ENCODE assay signal across 9 cellular contexts in the genomic region with DNA sequence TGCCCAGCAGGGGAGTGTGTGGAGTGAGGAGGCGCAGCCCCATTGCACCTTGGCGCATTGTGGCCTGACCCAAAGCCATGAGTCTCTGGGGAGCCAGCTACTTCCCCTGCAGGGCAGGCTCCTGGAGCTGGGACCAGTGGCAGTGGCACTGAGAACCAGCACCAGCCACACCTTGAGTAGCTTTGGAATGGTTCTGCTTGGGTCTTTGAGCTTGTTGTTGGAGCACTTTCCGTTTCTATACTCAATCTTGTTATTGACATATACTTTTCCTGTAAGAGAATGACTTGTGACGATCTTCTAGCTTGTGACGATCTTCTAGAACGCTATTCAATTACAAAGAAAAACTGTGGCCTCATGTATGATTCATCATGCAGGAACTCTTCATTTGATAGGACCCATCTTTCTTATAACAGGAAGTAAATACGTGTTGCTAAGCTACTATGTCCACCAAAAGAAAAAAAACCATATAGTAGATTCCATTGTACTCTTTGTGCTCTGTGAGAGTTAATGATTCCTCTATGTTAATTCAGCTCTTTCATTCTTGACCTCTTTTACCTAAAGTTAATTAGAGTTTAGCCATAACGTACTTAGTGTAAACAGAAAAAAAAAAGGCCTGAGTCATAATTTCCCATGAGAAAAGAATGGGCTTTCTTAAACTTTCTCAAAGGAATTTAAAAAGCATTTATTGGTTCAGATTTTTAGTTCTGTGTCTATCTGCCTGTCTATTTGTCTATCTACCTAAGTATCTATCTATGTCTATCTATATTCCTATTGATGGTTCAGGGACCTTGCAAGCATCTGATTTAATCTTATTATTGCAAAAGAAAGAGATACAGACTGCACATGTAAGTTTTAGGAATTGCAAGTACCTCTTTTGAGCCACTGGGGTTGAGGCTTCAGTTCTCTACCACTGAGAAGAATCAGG.
DNase-seq lines count a peak whose midpoint lies in the region; ATAC-seq and TF ChIP-seq lines count a peak whose summit lies in the region.
"Had no signal": no experiment of that assay in that cellular context is flagged by ENCODE, and none has a peak within 500 bp of the region (broad histone marks: within the 10 kb centered on the region; RNA-seq: fewer than 3 reads in every experiment).

No MANE protein-coding gene starts in this region.

- no peak for TF ChIP-seq CTCF in hepatocyte (IDR thresholded peaks at IDR 0.05; ENCODE audit: poor library complexity)

- H3K27ac ChIP-seq in ACC112 (ENCODE audit: low read depth, low read length) = peak overlapping the region; percentile 97
- H3K27ac ChIP-seq in hepatocyte = peak overlapping the region; percentile 91
- H3K27ac ChIP-seq: VCaP had no signal

- H3K4me1 Mint-ChIP-seq in activated T-cell treated with anti-CD3 and anti-CD28 coated beads, Interleukin-2, amount 50 U/mL, for 72 hours (ENCODE audit: low read depth) = no peaks in the 10 kb centered on the region
- H3K4me1 Mint-ChIP-seq in stimulated activated memory B cell treated with anti-CD40 and anti-IgM and Interleukin-4, amounts not matched to agents 10 μg/mL and 1 μg/mL and 100 μg/mL, for 72 hours = no peaks in the 10 kb centered on the region

- DNase-seq in HS-27A (ENCODE audit: low read depth) (peak; percentile 72), hepatocyte (ENCODE audit: low spot score) (peak; percentile 74), NCI-H446 treated with DMSO at 0.1 percent for 48 hours (lab: John Stamatoyannopoulos, UW) (no peak), GM03348 (ENCODE audit: low spot score) (no peak), ureter (ENCODE audit: low spot score) (no peak)
- DNase-seq in activated T-cell treated with anti-CD3 and anti-CD28 coated beads, Interleukin-2, amount 50 U/mL, for 72 hours = peak in 1 of 2 donors; percentile 10

- H3K27me3 Mint-ChIP-seq in activated T-cell treated with anti-CD3 and anti-CD28 coated beads, Interleukin-2, amount 50 U/mL, for 72 hours (ENCODE audit: low read depth) = no peaks in the 10 kb centered on the region
- no peaks in the 10 kb centered on the region for H3K27me3 Mint-ChIP-seq in stimulated activated memory B cell treated with anti-CD40 and anti-IgM and Interleukin-4, amounts not matched to agents 10 μg/mL and 1 μg/mL and 100 μg/mL, for 72 hours

- no peaks in the 10 kb centered on the region for H4K20me1 ChIP-seq in hepatocyte (ENCODE audit: insufficient read depth, poor library complexity, severe bottlenecking)

- peak; percentile 85 for ATAC-seq in activated T-cell treated with anti-CD3 and anti-CD28 coated beads, Interleukin-2, amount 50 U/mL, for 72 hours (replicated peaks in 1 of 2)
- no peak for ATAC-seq in stimulated activated memory B cell treated with anti-CD40 and anti-IgM and Interleukin-4, amounts not matched to agents 10 μg/mL and 1 μg/mL and 100 μg/mL, for 72 hours

- no peaks in the 10 kb centered on the region for H3K9me2 ChIP-seq in hepatocyte (replicated peaks; ENCODE audit: insufficient read depth)

- H3K4me2 ChIP-seq in hepatocyte = peak overlapping the region; percentile 26

- H3K36me3 Mint-ChIP-seq in activated T-cell treated with anti-CD3 and anti-CD28 coated beads, Interleukin-2, amount 50 U/mL, for 72 hours (ENCODE audit: insufficient read depth in 2 of 2) = peaks cover 0 to 1% of the 10 kb centered on the region in 2 donors
- H3K36me3 Mint-ChIP-seq in stimulated activated memory B cell treated with anti-CD40 and anti-IgM and Interleukin-4, amounts not matched to agents 10 μg/mL and 1 μg/mL and 100 μg/mL, for 72 hours = no peaks in the 10 kb centered on the region

- H3K79me2 ChIP-seq in ACC112 (ENCODE audit: control insufficient read depth, insufficient read depth, low read length, unreplicated experiment) = no peaks in the 10 kb centered on the region
- H3K79me2 ChIP-seq in hepatocyte = no peaks in the 10 kb centered on the region

- H3K4me3 ChIP-seq in ACC112 (ENCODE audit: low read depth, low read length) (peak overlapping the region; percentile 39; the same call in 1 of the 2 replicates), hepatocyte (no peak overlapping the region)

- 64% methylated on average over 8 of the region's 8 CpGs for WGBS in hepatocyte (ENCODE audit: low lambda C conversion rate, missing lambda C conversion rate)

- H3K36me3 ChIP-seq in ACC112 (ENCODE audit: insufficient read depth, low read length) (no peaks in the 10 kb centered on the region), hepatocyte (replicated peaks; ENCODE audit: insufficient read depth, low read depth) (no peaks in the 10 kb centered on the region)

- H3K9me3 ChIP-seq in hepatocyte (ENCODE audit: low read depth) = no peaks in the 10 kb centered on the region

- H2AFZ ChIP-seq in ACC112 (ENCODE audit: low read length, unreplicated experiment) = peak overlapping the region; percentile 10
- H2AFZ ChIP-seq in hepatocyte = no peak overlapping the region

- H3K4me1 ChIP-seq in ACC112 (ENCODE audit: control insufficient read depth, insufficient read depth, low read length, unreplicated experiment) = peaks cover 42% of the 10 kb centered on the region
- no peaks in the 10 kb centered on the region for H3K4me1 ChIP-seq in hepatocyte (ENCODE audit: insufficient read depth)

- no peaks in the 10 kb centered on the region for H3K9me3 Mint-ChIP-seq in activated T-cell treated with anti-CD3 and anti-CD28 coated beads, Interleukin-2, amount 50 U/mL, for 72 hours
- H3K9me3 Mint-ChIP-seq in stimulated activated memory B cell treated with anti-CD40 and anti-IgM and Interleukin-4, amounts not matched to agents 10 μg/mL and 1 μg/mL and 100 μg/mL, for 72 hours = no peaks in the 10 kb centered on the region

- H3K27me3 ChIP-seq in ACC112 (ENCODE audit: insufficient read depth, low read length) (no peaks in the 10 kb centered on the region), hepatocyte (no peaks in the 10 kb centered on the region)

- H3K27ac Mint-ChIP-seq in activated T-cell treated with anti-CD3 and anti-CD28 coated beads, Interleukin-2, amount 50 U/mL, for 72 hours = peak overlapping the region; percentile 94
- no peak overlapping the region for H3K27ac Mint-ChIP-seq in stimulated activated memory B cell treated with anti-CD40 and anti-IgM and Interleukin-4, amounts not matched to agents 10 μg/mL and 1 μg/mL and 100 μg/mL, for 72 hours

- H3K4me3 Mint-ChIP-seq in activated T-cell treated with anti-CD3 and anti-CD28 coated beads, Interleukin-2, amount 50 U/mL, for 72 hours = peak overlapping the region in 1 of 2 donors; percentile 39
- no peak overlapping the region for H3K4me3 Mint-ChIP-seq in stimulated activated memory B cell treated with anti-CD40 and anti-IgM and Interleukin-4, amounts not matched to agents 10 μg/mL and 1 μg/mL and 100 μg/mL, for 72 hours

Comparison
In these comparisons a context has a peak if more than half of its experiments do, and no peak if none do; other contexts are left out.
1. DNase-seq: peak in HS-27A (single experiment) and hepatocyte (single experiment); none in NCI-H446 treated with DMSO at 0.1 percent for 48 hours (single experiment), GM03348 (single experiment) and ureter (single experiment).